Comparison of ENCODE assay signal across 32 cellular contexts in the genomic region with DNA sequence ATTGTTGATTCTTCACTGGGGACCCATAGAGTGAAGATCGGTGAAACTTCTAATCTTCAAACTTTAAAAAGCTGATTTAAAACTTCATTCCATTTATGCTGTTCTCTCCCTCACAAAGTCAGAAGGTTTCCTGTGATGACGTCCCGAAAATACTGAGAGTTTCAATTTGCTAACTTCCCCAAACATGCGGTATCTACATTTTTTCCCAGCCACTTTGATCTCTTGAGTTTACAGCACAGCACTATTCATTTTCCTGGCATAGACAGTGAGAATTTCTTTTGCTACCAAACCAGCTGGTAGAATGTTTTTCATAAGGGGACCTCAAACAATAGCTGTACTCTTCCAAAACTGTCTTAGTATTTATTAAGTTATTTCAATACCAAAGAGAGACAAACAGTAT.
DNase-seq lines count a peak whose midpoint lies in the region; ATAC-seq and TF ChIP-seq lines count a peak whose summit lies in the region.
"Had no signal": no experiment of that assay in that cellular context is flagged by ENCODE, and none has a peak within 500 bp of the region (broad histone marks: within the 10 kb centered on the region; RNA-seq: fewer than 3 reads in every experiment).

No MANE protein-coding gene starts in this region.

- H3K27me3 ChIP-seq in right cardiac atrium (ENCODE audit: control insufficient read depth, insufficient read depth) = no peaks in the 10 kb centered on the region
- H3K27me3 ChIP-seq: neural progenitor cell, right lobe of liver, upper lobe of right lung had no signal

- no peaks in the 10 kb centered on the region for H3K9me3 Mint-ChIP-seq in mesothelial cell of epicardium
- H3K9me3 Mint-ChIP-seq: H9; IgD-negative memory B cell; neural progenitor cell; stimulated activated memory B cell treated with anti-CD40 and anti-IgM and Interleukin-4, amounts not matched to agents 10 μg/mL and 1 μg/mL and 100 μg/mL, for 72 hours had no signal

- no peaks in the 10 kb centered on the region for H3K4me1 ChIP-seq in right cardiac atrium (ENCODE audit: control insufficient read depth, insufficient read depth, low read length)
- H3K4me1 ChIP-seq: Caco-2, right lobe of liver, upper lobe of right lung had no signal

- in situ Hi-C loops in astrocyte of the spinal cord (cut with HindIII; ENCODE audit: low sequenced_read_pairs) = no loop called here

- WGBS in right cardiac atrium = 40% methylated on average over 4 of the region's 4 CpGs

- no peaks in the 10 kb centered on the region for H3K36me3 Mint-ChIP-seq in mesothelial cell of epicardium
- H3K36me3 Mint-ChIP-seq: IgD-negative memory B cell; neural progenitor cell; stimulated activated memory B cell treated with anti-CD40 and anti-IgM and Interleukin-4, amounts not matched to agents 10 μg/mL and 1 μg/mL and 100 μg/mL, for 72 hours; T-cell had no signal

- H3K27ac ChIP-seq in right cardiac atrium (ENCODE audit: low read length) = no peak overlapping the region
- H3K27ac ChIP-seq: epithelial cell of prostate, neural progenitor cell, right lobe of liver, upper lobe of right lung had no signal

- DNase-seq in astrocyte of the spinal cord (ENCODE audit: low read depth, low spot score) = peak; percentile 27
- DNase-seq in mesothelial cell of epicardium (ENCODE audit: low spot score in 2 of 2, unreplicated experiment in 2 of 2) = no peak
- no peak for DNase-seq in Right ventricle myocardium superior
- no peak for DNase-seq in right cardiac atrium
- DNase-seq: activated CD4-positive, CD25-positive, alpha-beta regulatory T cell treated with anti-CD3 and anti-CD28 coated beads, Interleukin-2, amount 50 U/mL, for 72 hours; activated CD8-positive, alpha-beta T cell treated with anti-CD3 and anti-CD28 coated beads for 36 hours; activated naive CD4-positive, alpha-beta T cell treated with anti-CD3 and anti-CD28 coated beads, Interleukin-2, amount 50 U/mL, for 16 hours; amniotic stem cell; C1 segment of cervical spinal cord; Caco-2; DMS79 treated with DMSO at 0.1 percent for 48 hours; effector CD4-positive, alpha-beta T cell; GF-D8; H9; left cardiac atrium; NCI-H1092 treated with DMSO at 0.1 percent for 48 hours; NCI-H187; NCI-H526; right lobe of liver; stimulated activated CD4-positive, alpha-beta T cell treated with anti-CD3 and anti-CD28 coated beads, Interleukin-4, amount 100 ng/mL, for 4 hours; substantia nigra; T-cell; upper lobe of right lung had no signal

- H3K27ac Mint-ChIP-seq in mesothelial cell of epicardium = peak overlapping the region; percentile 60
- H3K27ac Mint-ChIP-seq: activated CD8-positive, alpha-beta T cell treated with anti-CD3 and anti-CD28 coated beads for 36 hours; activated T-helper 17 cell treated with anti-CD3 and anti-CD28 coated beads, Interleukin-2, amount 50 U/mL, for 72 hours; H9; IgD-negative memory B cell; neural progenitor cell; stimulated activated memory B cell treated with anti-CD40 and anti-IgM and Interleukin-4, amounts not matched to agents 10 μg/mL and 1 μg/mL and 100 μg/mL, for 72 hours; T-cell had no signal

- H3K27me3 Mint-ChIP-seq in mesothelial cell of epicardium (ENCODE audit: low read depth) = no peaks in the 10 kb centered on the region
- H3K27me3 Mint-ChIP-seq: activated CD8-positive, alpha-beta T cell treated with anti-CD3 and anti-CD28 coated beads for 36 hours; activated T-helper 17 cell treated with anti-CD3 and anti-CD28 coated beads, Interleukin-2, amount 50 U/mL, for 72 hours; IgD-negative memory B cell; stimulated activated memory B cell treated with anti-CD40 and anti-IgM and Interleukin-4, amounts not matched to agents 10 μg/mL and 1 μg/mL and 100 μg/mL, for 72 hours; T-cell had no signal

- TF ChIP-seq CTCF in astrocyte of the spinal cord (IDR thresholded peaks at IDR 0.05; ENCODE audit: low read depth, low read length) (no peak), mesothelial cell of epicardium (IDR thresholded peaks at IDR 0.05; ENCODE audit: unreplicated experiment) (no peak)

- ATAC-seq in GM18868 (IDR thresholded peaks at IDR 0.05; ENCODE audit: unreplicated experiment) (peak; percentile 67), HG03565 (IDR thresholded peaks at IDR 0.05; ENCODE audit: unreplicated experiment) (peak; percentile 50), Right ventricle myocardium superior (ENCODE audit: poor library complexity) (no peak), right cardiac atrium (no peak), GM21367 (IDR thresholded peaks at IDR 0.05; ENCODE audit: unreplicated experiment) (no peak), HG03108 (IDR thresholded peaks at IDR 0.05; ENCODE audit: unreplicated experiment) (no peak)
- ATAC-seq: activated CD8-positive, alpha-beta T cell treated with anti-CD3 and anti-CD28 coated beads for 36 hours; activated T-helper 17 cell treated with anti-CD3 and anti-CD28 coated beads, Interleukin-2, amount 50 U/mL, for 72 hours; left cardiac atrium; right lobe of liver; stimulated activated memory B cell treated with anti-CD40 and anti-IgM and Interleukin-4, amounts not matched to agents 10 μg/mL and 1 μg/mL and 100 μg/mL, for 72 hours; T-cell; upper lobe of right lung had no signal

- H3K4me1 Mint-ChIP-seq in mesothelial cell of epicardium = peaks cover 29% of the 10 kb centered on the region
- H3K4me1 Mint-ChIP-seq: activated T-helper 17 cell treated with anti-CD3 and anti-CD28 coated beads, Interleukin-2, amount 50 U/mL, for 72 hours; stimulated activated memory B cell treated with anti-CD40 and anti-IgM and Interleukin-4, amounts not matched to agents 10 μg/mL and 1 μg/mL and 100 μg/mL, for 72 hours; T-cell had no signal

- H3K9me3 ChIP-seq in right cardiac atrium (ENCODE audit: control insufficient read depth, low read length) = no peaks in the 10 kb centered on the region
- H3K9me3 ChIP-seq: Caco-2, right lobe of liver, upper lobe of right lung had no signal

- no peak overlapping the region for H3K4me3 Mint-ChIP-seq in mesothelial cell of epicardium
- H3K4me3 Mint-ChIP-seq: activated CD8-positive, alpha-beta T cell treated with anti-CD3 and anti-CD28 coated beads for 36 hours; activated T-helper 17 cell treated with anti-CD3 and anti-CD28 coated beads, Interleukin-2, amount 50 U/mL, for 72 hours; H9; IgD-negative memory B cell; neural progenitor cell; stimulated activated memory B cell treated with anti-CD40 and anti-IgM and Interleukin-4, amounts not matched to agents 10 μg/mL and 1 μg/mL and 100 μg/mL, for 72 hours; T-cell had no signal

- H3K4me3 ChIP-seq in astrocyte of the spinal cord (ENCODE audit: low read depth, low read length) (no peak overlapping the region), right cardiac atrium (ENCODE audit: low read length) (no peak overlapping the region)
- H3K4me3 ChIP-seq: neural progenitor cell, right lobe of liver, upper lobe of right lung had no signal

- intact Hi-C loops in Right ventricle myocardium superior (cut with DNase I) (no loop called here), right cardiac atrium (cut with DNase I) (no loop called here)

Comparison
In these comparisons a context has a peak if more than half of its experiments do, and no peak if none do; other contexts are left out.
1. ATAC-seq: peak in GM18868 (single experiment) and HG03565 (single experiment); none in Right ventricle myocardium superior (single experiment), right cardiac atrium (0 of 2), GM21367 (single experiment) and HG03108 (single experiment).